In the genomic region with DNA sequence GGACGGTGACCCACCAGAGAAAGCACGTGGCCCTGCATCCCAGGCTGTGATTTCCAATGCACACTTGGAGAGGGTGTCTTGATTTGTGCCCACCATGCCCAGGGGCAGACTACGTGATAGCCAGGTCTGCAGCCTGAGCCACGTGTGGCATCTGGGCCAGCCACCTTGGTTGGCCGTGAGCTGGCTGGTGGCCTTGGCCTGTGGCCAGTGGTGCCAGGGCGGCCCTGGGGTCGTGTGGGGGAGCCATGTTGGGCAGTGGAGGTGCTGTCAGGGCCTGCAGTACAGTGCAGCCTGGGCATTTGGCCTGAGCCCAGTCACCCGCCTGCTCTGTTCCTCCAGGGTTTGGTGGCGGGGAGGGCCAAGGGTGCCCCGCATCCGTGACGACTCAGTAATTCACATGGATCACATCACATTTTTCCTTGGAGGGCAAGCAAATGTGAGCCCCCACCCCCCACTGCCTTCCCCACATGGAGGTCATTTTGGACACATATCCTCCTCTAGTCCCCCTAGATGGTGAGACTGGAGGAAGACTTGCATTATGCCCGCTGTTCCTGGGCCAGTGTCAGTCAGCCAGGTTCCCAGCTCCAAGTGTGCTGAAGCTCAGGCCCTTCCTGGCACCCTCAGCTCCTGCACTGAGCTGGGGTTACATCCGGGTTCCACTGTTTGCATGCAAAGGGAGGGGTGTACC, we compare ENCODE assay signal across 19 cellular contexts.
DNase-seq lines count a peak whose midpoint lies in the region; ATAC-seq, FAIRE-seq and TF ChIP-seq lines count a peak whose summit lies in the region.
"Had no signal": no experiment of that assay in that cellular context is flagged by ENCODE, and none has a peak within 500 bp of the region (broad histone marks: within the 10 kb centered on the region; RNA-seq: fewer than 3 reads in every experiment).

No MANE protein-coding gene starts in this region.

- H4K20me1 ChIP-seq in SK-N-SH (ENCODE audit: insufficient read depth): no peaks in the 10 kb centered on the region

- H3K27ac Mint-ChIP-seq in CD14-positive monocyte: no peak overlapping the region
- H3K27ac Mint-ChIP-seq: CD4-positive, alpha-beta T cell; IgD-negative memory B cell had no signal

- no peak for ATAC-seq in RWPE2 (ENCODE audit: low read depth)

- no peaks in the 10 kb centered on the region for H3K36me3 Mint-ChIP-seq in CD14-positive monocyte
- H3K36me3 Mint-ChIP-seq: IgD-negative memory B cell had no signal

- H3K36me3 ChIP-seq in RWPE2 (ENCODE audit: low read depth) (no peaks in the 10 kb centered on the region), kidney (ENCODE audit: control insufficient read depth in 1 of 2, insufficient read depth in 2 of 2, low read length in 2 of 2) (no peaks in the 10 kb centered on the region), spleen (no peaks in the 10 kb centered on the region), SK-N-SH (replicated peaks in 1 of 2; ENCODE audit: control insufficient read depth in 1 of 2, insufficient read depth in 2 of 2, low read length in 1 of 2) (no peaks in the 10 kb centered on the region)

- H3K4me1 Mint-ChIP-seq in CD14-positive monocyte: no peaks in the 10 kb centered on the region
- H3K4me1 Mint-ChIP-seq: IgD-negative memory B cell had no signal

- POLR2A ChIA-PET in SK-N-SH (lab: Yijun Ruan, JAX): no interaction called here

- H3K9me3 Mint-ChIP-seq in CD14-positive monocyte: peaks cover 52 to 97% (median 94%) of the 10 kb centered on the region in 7 donors
- H3K9me3 Mint-ChIP-seq: CD4-positive, alpha-beta T cell had no signal

- H3K9me2 ChIP-seq in SK-N-SH: no peaks in the 10 kb centered on the region

- H3K4me1 ChIP-seq in RWPE2 (ENCODE audit: insufficient read depth, poor library complexity, severe bottlenecking) (no peaks in the 10 kb centered on the region), kidney (ENCODE audit: control insufficient read depth in 1 of 2, insufficient read depth in 1 of 2, low read depth in 1 of 2, low read length in 2 of 2) (no peaks in the 10 kb centered on the region), spleen (no peaks in the 10 kb centered on the region), SK-N-SH (ENCODE audit: control insufficient read depth in 1 of 2, insufficient read depth in 2 of 2, low read depth in 1 of 2, low read length in 1 of 2) (no peaks in the 10 kb centered on the region)

- no peak overlapping the region for H2AFZ ChIP-seq in SK-N-SH (ENCODE audit: low read depth)

- H3K4me3 ChIP-seq in RWPE2 (ENCODE audit: severe bottlenecking): no peak overlapping the region
- H3K4me3 ChIP-seq in kidney (ENCODE audit: low read length in 2 of 2): no peak overlapping the region
- H3K4me3 ChIP-seq in spleen: no peak overlapping the region
- no peak overlapping the region for H3K4me3 ChIP-seq in SK-N-SH (ENCODE audit: low read depth in 2 of 2, low read length in 1 of 2)

- intact Hi-C loops in CD14-positive monocyte (cut with micrococcal nuclease): no loop called here
- intact Hi-C loops in kidney (cut with DNase I): no loop called here
- intact Hi-C loops in spleen (cut with DNase I; ENCODE audit: low total_unique reads): no loop called here

- H3K27me3 Mint-ChIP-seq in CD14-positive monocyte (ENCODE audit: low read depth in 3 of 3): peaks cover 0 to 5% (median 0%) of the 10 kb centered on the region in 3 donors
- H3K27me3 Mint-ChIP-seq: CD4-positive, alpha-beta T cell; IgD-negative memory B cell had no signal

- H3K4me3 Mint-ChIP-seq in CD14-positive monocyte: no peak overlapping the region
- H3K4me3 Mint-ChIP-seq: CD4-positive, alpha-beta T cell had no signal

- no peak for FAIRE-seq in kidney (lab: Jason Lieb, UNC)
- FAIRE-seq: H54 had no signal

- DNase-seq in CD14-positive monocyte (ENCODE audit: low spot score): peak; percentile 33
- DNase-seq in RWPE2 (ENCODE audit: low spot score): peak; percentile 53
- peak; percentile 53 for DNase-seq in kidney
- DNase-seq in spleen: peak; percentile 58
- DNase-seq in SK-N-SH: no peak
- DNase-seq in NCI-H82 treated with DMSO at 0.1 percent for 48 hours (lab: John Stamatoyannopoulos, UW; ENCODE audit: unreplicated experiment): no peak
- no peak for DNase-seq in ureter (ENCODE audit: low spot score)
- DNase-seq: CD4-positive, alpha-beta T cell; COR-L47; DMS79; NCI-H1105; NCI-H146; NCI-H2029; NCI-H2227 treated with DMSO at 0.1 percent for 48 hours; NCI-H510A; NCI-H748 treated with DMSO at 0.1 percent for 48 hours; NK-92 treated with Interleukin-12 subunit alpha and Interleukin-12 subunit beta, amount 100 ng/mL, for 24 hours had no signal

- no peaks in the 10 kb centered on the region for H3F3A ChIP-seq in SK-N-SH (replicated peaks; ENCODE audit: insufficient read depth)

- CTCF ChIA-PET in SK-N-SH (lab: Yijun Ruan, JAX): no interaction called here

- no peak overlapping the region for H3K4me2 ChIP-seq in SK-N-SH

- no peak for TF ChIP-seq POLR2A in spleen (IDR thresholded peaks at IDR 0.05)

- H3K9me3 ChIP-seq in RWPE2 (ENCODE audit: severe bottlenecking) (peaks cover 52% of the 10 kb centered on the region), kidney (ENCODE audit: control insufficient read depth in 1 of 2, low read length in 2 of 2) (peaks cover 0 to 4% of the 10 kb centered on the region in 2 donors), spleen (peaks cover 0 to 100% (median 74%) of the 10 kb centered on the region in 8 donors), SK-N-SH (no peaks in the 10 kb centered on the region)

- WGBS in spleen, 5 donors: 77 to 86% (median 82%) methylated on average over 10 to 14 of the region's 14 CpGs
- WGBS in SK-N-SH (ENCODE audit: low lambda C conversion rate): 43% methylated on average over 6 of the region's 14 CpGs

- TF ChIP-seq CTCF in CD14-positive monocyte (IDR thresholded peaks at IDR 0.05) (no peak), RWPE2 (IDR thresholded peaks at IDR 0.05; ENCODE audit: poor library complexity, severe bottlenecking) (no peak), kidney (IDR thresholded peaks at IDR 0.05; ENCODE audit: borderline replicate concordance, extremely low read depth, insufficient read depth) (no peak), spleen (IDR thresholded peaks at IDR 0.05 in 8 of 11, conservative IDR thresholded peaks at IDR 0.05 in 3 of 11) (no peak), SK-N-SH (IDR thresholded peaks at IDR 0.05) (no peak)

- no peaks in the 10 kb centered on the region for H3K27me3 ChIP-seq in RWPE2 (ENCODE audit: insufficient read depth, poor library complexity, severe bottlenecking)
- no peaks in the 10 kb centered on the region for H3K27me3 ChIP-seq in spleen (replicated peaks in 1 of 7)
- H3K27me3 ChIP-seq in SK-N-SH (ENCODE audit: insufficient read depth): no peaks in the 10 kb centered on the region

- H3K79me2 ChIP-seq in SK-N-SH (ENCODE audit: insufficient read depth): no peaks in the 10 kb centered on the region

- H3K27ac ChIP-seq in RWPE2 (ENCODE audit: poor library complexity, severe bottlenecking) (no peak overlapping the region), kidney (ENCODE audit: low read depth in 2 of 2, low read length in 2 of 2) (no peak overlapping the region), spleen (no peak overlapping the region), SK-N-SH (ENCODE audit: low read depth in 2 of 2, low read length in 1 of 2) (no peak overlapping the region)

- TF ChIP-seq RAD21 in SK-N-SH (IDR thresholded peaks at IDR 0.05; ENCODE audit: low read length): no peak

- no peak for TF ChIP-seq EP300 in SK-N-SH (IDR thresholded peaks at IDR 0.05; ENCODE audit: borderline replicate concordance in 1 of 2, low read depth in 1 of 2, low read length in 1 of 2)

- no peak overlapping the region for H3K9ac ChIP-seq in kidney (ENCODE audit: low read length in 2 of 2)
- H3K9ac ChIP-seq in SK-N-SH: no peak overlapping the region

TF ChIP-seq in SK-N-SH, 30 proteins besides CTCF, POLR2A, EP300 and RAD21:
- TF ChIP-seq TAF1 (IDR thresholded peaks at IDR 0.05; ENCODE audit: borderline replicate concordance, low read depth, low read length) (no peak), CHD2 (IDR thresholded peaks at IDR 0.05; ENCODE audit: low read length, partially characterized antibody) (no peak), RFX5 (IDR thresholded peaks at IDR 0.05; ENCODE audit: low read length) (no peak), FOSL2 (IDR thresholded peaks at IDR 0.05; ENCODE audit: borderline replicate concordance, low read depth) (no peak), NFIC (IDR thresholded peaks at IDR 0.05; ENCODE audit: borderline replicate concordance) (no peak)
- TF ChIP-seq, protein P1, sequence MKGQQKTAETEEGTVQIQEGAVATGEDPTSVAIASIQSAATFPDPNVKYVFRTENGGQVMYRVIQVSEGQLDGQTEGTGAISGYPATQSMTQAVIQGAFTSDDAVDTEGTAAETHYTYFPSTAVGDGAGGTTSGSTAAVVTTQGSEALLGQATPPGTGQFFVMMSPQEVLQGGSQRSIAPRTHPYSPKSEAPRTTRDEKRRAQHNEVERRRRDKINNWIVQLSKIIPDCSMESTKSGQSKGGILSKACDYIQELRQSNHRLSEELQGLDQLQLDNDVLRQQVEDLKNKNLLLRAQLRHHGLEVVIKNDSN (IDR thresholded peaks at IDR 0.05; ENCODE audit: borderline replicate concordance, low read depth): no peak
- TF ChIP-seq, protein P2, sequence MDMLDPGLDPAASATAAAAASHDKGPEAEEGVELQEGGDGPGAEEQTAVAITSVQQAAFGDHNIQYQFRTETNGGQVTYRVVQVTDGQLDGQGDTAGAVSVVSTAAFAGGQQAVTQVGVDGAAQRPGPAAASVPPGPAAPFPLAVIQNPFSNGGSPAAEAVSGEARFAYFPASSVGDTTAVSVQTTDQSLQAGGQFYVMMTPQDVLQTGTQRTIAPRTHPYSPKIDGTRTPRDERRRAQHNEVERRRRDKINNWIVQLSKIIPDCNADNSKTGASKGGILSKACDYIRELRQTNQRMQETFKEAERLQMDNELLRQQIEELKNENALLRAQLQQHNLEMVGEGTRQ (IDR thresholded peaks at IDR 0.05; ENCODE audit: borderline replicate concordance, low read depth, low read length): no peak
- TF ChIP-seq, protein P3, sequence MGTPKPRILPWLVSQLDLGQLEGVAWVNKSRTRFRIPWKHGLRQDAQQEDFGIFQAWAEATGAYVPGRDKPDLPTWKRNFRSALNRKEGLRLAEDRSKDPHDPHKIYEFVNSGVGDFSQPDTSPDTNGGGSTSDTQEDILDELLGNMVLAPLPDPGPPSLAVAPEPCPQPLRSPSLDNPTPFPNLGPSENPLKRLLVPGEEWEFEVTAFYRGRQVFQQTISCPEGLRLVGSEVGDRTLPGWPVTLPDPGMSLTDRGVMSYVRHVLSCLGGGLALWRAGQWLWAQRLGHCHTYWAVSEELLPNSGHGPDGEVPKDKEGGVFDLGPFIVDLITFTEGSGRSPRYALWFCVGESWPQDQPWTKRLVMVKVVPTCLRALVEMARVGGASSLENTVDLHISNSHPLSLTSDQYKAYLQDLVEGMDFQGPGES (IDR thresholded peaks at IDR 0.05; ENCODE audit: low read depth, low read length): no peak

Comparison
In these comparisons a context has a peak if more than half of its experiments do, and no peak if none do; other contexts are left out.
1. DNase-seq: peak in CD14-positive monocyte (single experiment), RWPE2 (single experiment), kidney (single experiment) and spleen (single experiment); none in SK-N-SH (single experiment), NCI-H82 treated with DMSO at 0.1 percent for 48 hours (single experiment) and ureter (single experiment).